ENCODE assay signal across 17 cellular contexts in genomic region chr3:150680562-150680961, GRCh38. TPM values are rescaled to one million over a fixed set of nuclear protein-coding genes. Genes with fewer than 3 reads are reported as not detected.
DNase-seq lines count a peak whose midpoint lies in the region; ATAC-seq and TF ChIP-seq lines count a peak whose summit lies in the region.
"Had no signal": no experiment of that assay in that cellular context is flagged by ENCODE, and none has a peak within 500 bp of the region (broad histone marks: within the 10 kb centered on the region; RNA-seq: fewer than 3 reads in every experiment).

No MANE protein-coding gene starts in this region.

- POLR2A ChIA-PET in A673 (lab: Charles Lee; ENCODE audit: low non-redundant PET) = no interaction called here

- CTCF ChIA-PET in A673 (lab: Charles Lee) = no interaction called here

- H3K4me3 ChIP-seq in DOHH2 (ENCODE audit: low read length) (peak overlapping the region; percentile 65), colonic mucosa (no peak overlapping the region), A673 (ENCODE audit: low read depth, low read length, poor library complexity, severe bottlenecking) (no peak overlapping the region)

- H3K4me2 ChIP-seq in DOHH2 (ENCODE audit: low read length) = peak overlapping the region; percentile 77

- no peaks in the 10 kb centered on the region for H3F3A ChIP-seq in DOHH2 (ENCODE audit: control insufficient read depth, insufficient read depth)

- intact Hi-C loops in colonic mucosa (cut with DNase I) (no loop called here), A673 (cut with micrococcal nuclease; ENCODE audit: unreplicated experiment) (no loop called here)

- peaks cover 9% of the 10 kb centered on the region for H3K36me3 Mint-ChIP-seq in T-helper 2 cell treated with Interferon-gamma antibody and Interleukin-4, amounts not matched to agents 5 μg/mL and 100 μg/mL, for 36 hours (ENCODE audit: low read depth)
- peaks cover 16% of the 10 kb centered on the region for H3K36me3 Mint-ChIP-seq in glutamatergic neuron (ENCODE audit: unreplicated experiment)
- H3K36me3 Mint-ChIP-seq: brain had no signal

- H3K27ac Mint-ChIP-seq in T-helper 2 cell treated with Interferon-gamma antibody and Interleukin-4, amounts not matched to agents 5 μg/mL and 100 μg/mL, for 36 hours = peak overlapping the region; percentile 58
- no peak overlapping the region for H3K27ac Mint-ChIP-seq in glutamatergic neuron (ENCODE audit: unreplicated experiment)
- H3K27ac Mint-ChIP-seq: brain, natural killer cell, T-cell had no signal

- BruUV-seq in A673 (replicated peaks; lab: Mats Ljungman, UMichigan) = no TSS peak

- peaks cover 10% of the 10 kb centered on the region for H3K9me3 Mint-ChIP-seq in T-helper 2 cell treated with Interferon-gamma antibody and Interleukin-4, amounts not matched to agents 5 μg/mL and 100 μg/mL, for 36 hours
- peaks cover 2% of the 10 kb centered on the region for H3K9me3 Mint-ChIP-seq in glutamatergic neuron (ENCODE audit: unreplicated experiment)

- H3K4me1 Mint-ChIP-seq in T-helper 2 cell treated with Interferon-gamma antibody and Interleukin-4, amounts not matched to agents 5 μg/mL and 100 μg/mL, for 36 hours (ENCODE audit: low read depth) = peaks cover 25% of the 10 kb centered on the region
- no peaks in the 10 kb centered on the region for H3K4me1 Mint-ChIP-seq in glutamatergic neuron (ENCODE audit: low read depth, unreplicated experiment)
- H3K4me1 Mint-ChIP-seq: brain had no signal

- H3K9ac ChIP-seq in colonic mucosa (ENCODE audit: low read depth in 2 of 2, low read length in 2 of 2) = no peak overlapping the region

- TF ChIP-seq CTCF in DOHH2 (IDR thresholded peaks at IDR 0.05; ENCODE audit: low read depth, low read length, poor library complexity, severe bottlenecking) (no peak), glutamatergic neuron (IDR thresholded peaks at IDR 0.05; ENCODE audit: partially characterized antibody, unreplicated experiment) (no peak), colonic mucosa (IDR thresholded peaks at IDR 0.05) (no peak), A673 (conservative IDR thresholded peaks at IDR 0.05; ENCODE audit: low read depth, low read length) (no peak)

- H3K27me3 ChIP-seq in DOHH2 (ENCODE audit: control insufficient read depth, low read length) (no peaks in the 10 kb centered on the region), colonic mucosa (no peaks in the 10 kb centered on the region), A673 (replicated peaks; ENCODE audit: insufficient read depth, low read depth, low read length, poor library complexity) (no peaks in the 10 kb centered on the region)
- H3K27me3 ChIP-seq: BE2C had no signal

- H3K4me1 ChIP-seq in DOHH2 (ENCODE audit: control insufficient read depth, low read length) (peaks cover 29% of the 10 kb centered on the region), colonic mucosa (no peaks in the 10 kb centered on the region), A673 (ENCODE audit: insufficient read depth, low read length, poor library complexity, severe bottlenecking) (no peaks in the 10 kb centered on the region)
- H3K4me1 ChIP-seq: BE2C had no signal

- H3K36me3 ChIP-seq in DOHH2 (ENCODE audit: control insufficient read depth, low read length) (no peaks in the 10 kb centered on the region; the same call in 1 of the 2 replicates), colonic mucosa (no peaks in the 10 kb centered on the region), A673 (ENCODE audit: insufficient read depth, low read length, poor library complexity, severe bottlenecking) (no peaks in the 10 kb centered on the region)
- H3K36me3 ChIP-seq: BE2C had no signal

- DNase-seq in T-helper 2 cell treated with Interferon-gamma antibody and Interleukin-4, amounts not matched to agents 5 μg/mL and 100 μg/mL, for 36 hours (ENCODE audit: low spot score) = no peak
- DNase-seq in NCI-H1436 (lab: John Stamatoyannopoulos, UW) (no peak), glutamatergic neuron (no peak), colonic mucosa (no peak), A673 (ENCODE audit: low spot score) (no peak)
- DNase-seq: BE2C; DMS79; natural killer cell; NCI-H1436 treated with DMSO at 0.1 percent for 48 hours; stimulated activated CD4-positive, alpha-beta T cell treated with anti-CD3 and anti-CD28 coated beads, Interleukin-2, amount 100 ng/mL, for 24 hours; T-cell had no signal

- peak overlapping the region; percentile 47 for H3K4me3 Mint-ChIP-seq in T-helper 2 cell treated with Interferon-gamma antibody and Interleukin-4, amounts not matched to agents 5 μg/mL and 100 μg/mL, for 36 hours
- no peak overlapping the region for H3K4me3 Mint-ChIP-seq in glutamatergic neuron (ENCODE audit: unreplicated experiment)
- H3K4me3 Mint-ChIP-seq: brain, natural killer cell had no signal

- peaks cover 2% of the 10 kb centered on the region for H3K27me3 Mint-ChIP-seq in T-helper 2 cell treated with Interferon-gamma antibody and Interleukin-4, amounts not matched to agents 5 μg/mL and 100 μg/mL, for 36 hours (ENCODE audit: low read depth)
- H3K27me3 Mint-ChIP-seq in glutamatergic neuron (ENCODE audit: unreplicated experiment) = no peaks in the 10 kb centered on the region

- peak; percentile 10 for ATAC-seq in GM19043 (IDR thresholded peaks at IDR 0.05; ENCODE audit: low read depth, unreplicated experiment)
- ATAC-seq in HG02938 (IDR thresholded peaks at IDR 0.05; ENCODE audit: unreplicated experiment) = peak; percentile 29
- ATAC-seq: left lobe of liver had no signal

- H3K9me3 ChIP-seq in DOHH2 (ENCODE audit: control insufficient read depth, insufficient read depth, low read length) (peaks cover 14% of the 10 kb centered on the region), colonic mucosa (no peaks in the 10 kb centered on the region), A673 (ENCODE audit: low read depth, low read length, poor library complexity, severe bottlenecking) (peaks cover 8% of the 10 kb centered on the region)
- H3K9me3 ChIP-seq: BE2C had no signal

- peak overlapping the region; percentile 68 for H3K27ac ChIP-seq in DOHH2 (ENCODE audit: low read depth, low read length)
- H3K27ac ChIP-seq in colonic mucosa = no peak overlapping the region
- H3K27ac ChIP-seq in A673 (ENCODE audit: low read depth, low read length, poor library complexity, severe bottlenecking) = no peak overlapping the region

- no peaks in the 10 kb centered on the region for H3K9me2 ChIP-seq in DOHH2 (replicated peaks; ENCODE audit: control insufficient read depth, low read length)

- no peaks in the 10 kb centered on the region for H3K79me2 ChIP-seq in DOHH2 (ENCODE audit: control insufficient read depth, low read length)

- no peaks in the 10 kb centered on the region for H4K20me1 ChIP-seq in DOHH2 (ENCODE audit: control insufficient read depth, insufficient read depth, low read depth, low read length)

RNA-seq across cellular contexts. Expression of gene ERICH6, which starts 23.2 kb away (rescaled TPM):
- 0.69 TPM for total RNA-seq in glutamatergic neuron (ENCODE audit: unreplicated experiment)
- total RNA-seq in colonic mucosa = not detected
- 0.24 and 0.32 TPM in 2 replicates for total RNA-seq in A673 (2021)
- total RNA-seq: left lobe of liver, NCI-H460 had no signal
